In the genomic region with DNA sequence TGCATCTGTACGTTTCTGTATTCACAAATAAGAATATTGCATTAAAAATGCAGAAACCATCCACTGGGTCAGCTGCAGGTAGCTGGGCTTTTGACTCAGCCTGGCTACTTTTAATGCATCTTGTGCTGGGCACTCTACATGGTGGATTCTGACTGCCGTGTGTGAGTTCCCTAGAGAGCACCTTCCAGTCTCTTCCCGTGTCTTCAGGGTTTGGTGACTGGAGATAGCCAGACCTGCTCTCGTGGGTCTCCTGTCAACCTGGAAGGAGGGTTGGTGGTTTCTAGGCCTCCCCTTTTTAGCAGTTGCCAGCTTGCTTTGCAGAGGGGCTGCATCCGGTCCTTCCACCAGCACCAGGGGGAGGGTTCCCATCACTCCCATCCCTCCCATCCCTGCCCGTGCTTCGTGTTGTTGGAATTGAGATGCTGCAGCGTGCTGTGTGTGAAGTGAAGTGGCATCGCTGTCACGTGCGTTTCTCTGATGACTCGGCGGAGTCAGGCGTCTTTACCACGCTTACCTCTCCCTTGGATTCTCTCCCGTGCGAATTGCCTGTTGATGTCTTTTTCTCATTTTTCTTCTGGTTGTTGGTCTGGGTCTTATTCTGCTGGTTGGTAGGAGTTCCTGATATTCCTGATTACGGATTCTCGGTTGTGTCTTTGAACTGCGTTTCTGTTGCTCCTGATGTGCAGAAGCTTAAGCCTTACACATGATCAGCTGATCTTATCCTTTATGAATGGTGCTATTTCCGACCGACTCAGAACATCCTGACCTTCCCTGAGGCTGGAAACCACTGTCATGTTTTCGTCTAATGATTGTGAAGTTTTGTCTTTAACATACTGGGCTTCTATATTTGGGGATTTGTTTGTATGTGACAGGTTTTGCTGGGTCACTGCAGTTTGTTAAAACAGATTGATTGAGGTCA, we compare ENCODE assay signal across 12 cellular contexts. TPM values are rescaled to one million over a fixed set of nuclear protein-coding genes. Genes with fewer than 3 reads are reported as not detected.
DNase-seq lines count a peak whose midpoint lies in the region; TF ChIP-seq lines count a peak whose summit lies in the region.
"Had no signal": no experiment of that assay in that cellular context is flagged by ENCODE, and none has a peak within 500 bp of the region (broad histone marks: within the 10 kb centered on the region; RNA-seq: fewer than 3 reads in every experiment).

No MANE protein-coding gene starts in this region.

- TF ChIP-seq CTCF in testis (IDR thresholded peaks at IDR 0.05) = no peak
- no peak for TF ChIP-seq CTCF in GM13976 (IDR thresholded peaks at IDR 0.05; ENCODE audit: borderline replicate concordance, control extremely low read depth, extremely low read depth, insufficient read depth, missing control alignments)

- TF ChIP-seq POLR2A in testis (IDR thresholded peaks at IDR 0.05) = no peak

- H3K27me3 ChIP-seq in skeletal muscle tissue (ENCODE audit: control insufficient read depth in 3 of 3, insufficient read depth in 3 of 3, low read length in 3 of 3) (no peaks in the 10 kb centered on the region), testis (no peaks in the 10 kb centered on the region)
- H3K27me3 ChIP-seq: colonic mucosa had no signal

- in situ Hi-C loops in GM13976 (cut with MboI; ENCODE audit: low sequenced_read_pairs, unreplicated experiment) = no loop called here

- H3K36me3 Mint-ChIP-seq in activated T-cell treated with anti-CD3 and anti-CD28 coated beads, Interleukin-2, amount 50 U/mL, for 24 hours (ENCODE audit: low read depth) = peaks cover 79% of the 10 kb centered on the region

- DNase-seq in activated T-cell treated with anti-CD3 and anti-CD28 coated beads, Interleukin-2, amount 50 U/mL, for 24 hours = no peak
- DNase-seq in activated T-cell treated with anti-CD3 and anti-CD28 coated beads, Interleukin-2, amount 50 U/mL, for 1 hour = no peak
- DNase-seq in testis (no peak), GM13976 (ENCODE audit: low spot score) (no peak)
- DNase-seq: colonic mucosa; EL; NCI-H2171 treated with DMSO at 0.1 percent for 48 hours; stimulated activated naive CD8-positive, alpha-beta T cell treated with anti-CD3 and anti-CD28 coated beads, Interleukin-15, Interleukin-2, amounts not matched to agents 100 U/mL and 50 U/mL, for 24 hours had no signal

- H3K27me3 Mint-ChIP-seq in activated T-cell treated with anti-CD3 and anti-CD28 coated beads, Interleukin-2, amount 50 U/mL, for 24 hours = no peaks in the 10 kb centered on the region

- H3K9me3 ChIP-seq in skeletal muscle tissue (ENCODE audit: control insufficient read depth in 3 of 3, low read length in 3 of 3) (no peaks in the 10 kb centered on the region), testis (no peaks in the 10 kb centered on the region)
- H3K9me3 ChIP-seq: colonic mucosa had no signal

- H3K4me1 ChIP-seq in skeletal muscle tissue (ENCODE audit: control insufficient read depth in 3 of 3, insufficient read depth in 3 of 3, low read length in 3 of 3) (peaks cover 27 to 55% (median 48%) of the 10 kb centered on the region in 3 donors), testis (no peaks in the 10 kb centered on the region)
- H3K4me1 ChIP-seq: colonic mucosa had no signal

- no peaks in the 10 kb centered on the region for H3K9me3 Mint-ChIP-seq in activated T-cell treated with anti-CD3 and anti-CD28 coated beads, Interleukin-2, amount 50 U/mL, for 24 hours

- H3K4me3 ChIP-seq in skeletal muscle tissue (ENCODE audit: low read length in 3 of 3) (peak overlapping the region in 2 of 3 donors; percentile 41 to 81), testis (no peak overlapping the region)
- H3K4me3 ChIP-seq: colonic mucosa had no signal

- H3K36me3 ChIP-seq in skeletal muscle tissue (ENCODE audit: control insufficient read depth in 3 of 3, insufficient read depth in 3 of 3, low read length in 3 of 3) (peaks cover 16 to 27% (median 17%) of the 10 kb centered on the region in 3 donors), testis (ENCODE audit: low read depth, missing control alignments) (no peaks in the 10 kb centered on the region)
- H3K36me3 ChIP-seq: colonic mucosa had no signal

- peak overlapping the region; percentile 50 for H3K27ac Mint-ChIP-seq in activated T-cell treated with anti-CD3 and anti-CD28 coated beads, Interleukin-2, amount 50 U/mL, for 24 hours

- peak overlapping the region; percentile 61 to 91 (median 72) for H3K9ac ChIP-seq in skeletal muscle tissue (ENCODE audit: low read depth in 1 of 3, low read length in 3 of 3)

- no peak overlapping the region for H3K4me3 Mint-ChIP-seq in activated T-cell treated with anti-CD3 and anti-CD28 coated beads, Interleukin-2, amount 50 U/mL, for 24 hours

- H3K27ac ChIP-seq in cingulate gyrus (ENCODE audit: low read depth, low read length) (peak overlapping the region; percentile 41), skeletal muscle tissue (ENCODE audit: low read depth, low read length) (peak overlapping the region; percentile 88), testis (no peak overlapping the region)
- H3K27ac ChIP-seq: colonic mucosa had no signal

- WGBS in testis, 2 donors = 82 to 85% methylated on average over 23 of the region's 23 CpGs

- intact Hi-C loops in testis (cut with DNase I; ENCODE audit: low total_unique reads) = no loop called here

- H3K4me1 Mint-ChIP-seq in activated T-cell treated with anti-CD3 and anti-CD28 coated beads, Interleukin-2, amount 50 U/mL, for 24 hours (ENCODE audit: low read depth) = peaks cover 12% of the 10 kb centered on the region

RNA-seq across cellular contexts. Expression of gene FBXW5, which starts 16.9 kb away (rescaled TPM):
- total RNA-seq in skeletal muscle tissue (45.4 TPM), testis (100 to 1,000 TPM; 509 to 749 TPM)
- polyA plus RNA-seq in testis (ENCODE audit: insufficient read depth, low read depth, low replicate concordance) = 452 TPM

RNA-seq across cellular contexts. Expression of gene C8G, which starts 17.4 kb away (rescaled TPM):
- total RNA-seq in skeletal muscle tissue = not detected
- 1 to 10 TPM; 4.6 to 4.9 TPM for total RNA-seq in testis
- 4.6 TPM for polyA plus RNA-seq in testis (ENCODE audit: insufficient read depth, low read depth, low replicate concordance)
- total RNA-seq: glomerular endothelial cell had no signal

RNA-seq across cellular contexts. Expression of gene LCN12, which starts 24.5 kb away (rescaled TPM):
- total RNA-seq in skeletal muscle tissue (not detected), testis (10 to 100 TPM; 11.5 to 27.8 TPM)
- 27.1 TPM for polyA plus RNA-seq in testis (ENCODE audit: insufficient read depth, low read depth, low replicate concordance)
- total RNA-seq: glomerular endothelial cell, lung microvascular endothelial cell had no signal

RNA-seq across cellular contexts. Expression of gene TRAF2, which starts 41.3 kb away (rescaled TPM):
- total RNA-seq in skeletal muscle tissue (4.7 TPM), testis (10 to 100 TPM; 23.7 to 32.9 TPM)
- 21.9 TPM for polyA plus RNA-seq in testis (ENCODE audit: insufficient read depth, low read depth, low replicate concordance)

RNA-seq across cellular contexts. Expression of gene PTGDS, which starts 49.7 kb away (rescaled TPM):
- 4.2 TPM for total RNA-seq in skeletal muscle tissue
- 1,000 to 10,000 TPM; 5,554 to 5,948 TPM for total RNA-seq in testis
- polyA plus RNA-seq in testis (ENCODE audit: insufficient read depth, low read depth, low replicate concordance) = 4,976 TPM
- total RNA-seq: glomerular endothelial cell had no signal

Comparison
In these comparisons a context has a peak if more than half of its experiments do, and no peak if none do; other contexts are left out.
1. H3K27ac ChIP-seq: peak in cingulate gyrus (single experiment) and skeletal muscle tissue (single experiment); none in testis (0 of 2).
2. H3K4me3 ChIP-seq: peak in skeletal muscle tissue (2 of 3); none in testis (0 of 2).
3. RNA of gene FBXW5, which starts 16.9 kb away (total RNA-seq): 509 to 749 TPM in testis; 45.4 TPM in skeletal muscle tissue (single experiment); every median in the first group is over 10 times any median in the second.
4. RNA of gene LCN12, which starts 24.5 kb away (total RNA-seq): 11.5 to 27.8 TPM in testis; not detected in skeletal muscle tissue (single experiment); every median in the first group is over 10 times any median in the second.